Comparison of ENCODE assay signal across 9 cellular contexts in the genomic region with DNA sequence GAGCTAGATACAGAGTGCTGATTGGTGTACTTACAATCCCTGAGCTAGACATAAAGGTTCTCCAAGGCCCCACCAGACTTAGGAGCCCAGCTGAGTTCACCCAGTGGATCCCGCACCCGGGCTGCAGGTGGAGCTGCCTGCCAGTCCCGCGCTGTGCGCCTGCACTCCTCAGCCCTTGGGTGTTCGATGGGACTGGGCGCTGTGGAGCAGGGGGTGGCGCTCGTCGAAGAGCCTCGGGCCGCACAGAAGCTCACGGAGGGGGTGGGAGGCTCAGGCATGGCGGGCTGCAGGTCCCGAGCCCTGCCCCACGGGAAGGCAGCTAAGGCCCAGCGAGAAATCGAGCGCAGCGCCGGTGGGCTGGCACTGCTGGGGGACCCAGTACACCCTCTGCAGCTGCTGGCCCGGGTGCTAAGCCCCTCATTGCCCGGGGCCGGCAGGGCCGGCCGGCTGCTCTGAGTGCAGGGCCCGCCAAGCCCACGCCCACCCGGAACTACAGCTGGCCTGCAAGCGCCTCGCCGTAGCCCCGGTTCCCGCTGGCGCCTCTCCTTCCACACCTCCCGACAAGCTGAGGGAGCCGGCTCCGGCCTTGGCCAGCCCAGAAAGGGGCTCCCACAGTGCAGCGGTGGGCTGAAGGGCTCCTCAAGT. TPM values are rescaled to one million over a fixed set of nuclear protein-coding genes. Genes with fewer than 3 reads are reported as not detected.
"Had no signal": no experiment of that assay in that cellular context is flagged by ENCODE, and none has a peak within 500 bp of the region (broad histone marks: within the 10 kb centered on the region; RNA-seq: fewer than 3 reads in every experiment).

No MANE protein-coding gene starts in this region.

RNA-seq across cellular contexts. Expression of gene ACSBG1, which starts 11.7 kb away (rescaled TPM):
- total RNA-seq: naive thymus-derived CD8-positive, alpha-beta T cell; omental fat pad; osteocyte; posterior vena cava; progenitor cell of endocrine pancreas; pulmonary artery endothelial cell; right atrium auricular region; right lobe of liver had no signal

RNA-seq across cellular contexts. Expression of gene DNAJA4, which starts 18.3 kb away (rescaled TPM):
- total RNA-seq: neural crest cell, osteocyte had no signal
